In the genomic region with DNA sequence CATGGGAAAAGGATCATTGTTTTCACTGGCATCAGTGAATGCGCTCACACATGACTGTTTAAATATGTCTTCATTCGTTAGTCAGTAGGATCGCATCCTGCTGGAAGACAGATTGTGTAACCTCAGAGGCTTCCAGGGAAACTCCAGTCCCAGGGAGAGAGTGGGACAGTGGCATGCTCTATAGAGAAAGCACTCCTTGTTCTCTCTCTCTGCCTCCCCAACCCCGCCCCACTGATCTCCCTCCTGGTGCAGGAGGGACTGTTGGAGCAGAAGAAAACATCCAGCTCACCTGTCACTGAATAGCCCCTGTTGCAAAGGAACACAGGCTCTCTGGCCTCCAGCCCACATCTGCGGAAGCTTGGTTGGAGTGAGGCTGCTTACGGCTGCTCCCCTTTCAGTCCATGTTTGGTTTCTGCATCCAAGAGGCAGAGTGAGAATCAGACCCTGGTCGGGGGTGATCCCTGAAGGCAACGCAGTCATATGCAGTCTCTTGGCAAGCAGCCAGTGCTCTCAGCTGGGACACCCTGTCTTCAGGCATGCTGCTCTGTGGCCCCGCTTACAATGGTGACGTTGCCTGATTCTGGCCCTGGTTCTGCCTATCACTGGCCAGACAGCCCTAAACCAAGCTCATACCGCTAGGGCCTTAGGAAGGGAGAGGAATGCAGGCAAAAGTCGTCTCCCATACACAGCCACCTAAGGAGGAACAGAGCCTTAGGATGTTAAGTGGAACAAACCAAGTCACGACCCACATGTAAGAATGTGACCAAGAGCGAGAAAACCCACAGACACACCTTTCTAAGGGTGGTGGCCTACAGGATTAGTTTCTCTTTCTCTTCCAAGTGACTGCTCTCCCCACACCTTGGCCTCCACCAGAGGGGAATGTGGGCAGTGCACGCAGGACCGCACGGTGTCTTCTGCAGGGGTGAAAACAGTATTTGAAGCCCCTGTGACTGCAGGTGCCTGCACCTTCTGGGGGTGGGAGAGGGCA, we compare ENCODE assay signal across 9 cellular contexts. TPM values are rescaled to one million over a fixed set of nuclear protein-coding genes. Genes with fewer than 3 reads are reported as not detected.
DNase-seq lines count a peak whose midpoint lies in the region; ATAC-seq and TF ChIP-seq lines count a peak whose summit lies in the region.
"Had no signal": no experiment of that assay in that cellular context is flagged by ENCODE, and none has a peak within 500 bp of the region (broad histone marks: within the 10 kb centered on the region; RNA-seq: fewer than 3 reads in every experiment).

No MANE protein-coding gene starts in this region.

- ATAC-seq in Panc1 (peak; percentile 53; the same call in 1 of the 2 replicates), psoas muscle (peak in 3 of 4 donors; percentile 50 to 71 (median 63)), GM18867 (IDR thresholded peaks at IDR 0.05; ENCODE audit: unreplicated experiment) (no peak)
- ATAC-seq in activated CD4-positive, alpha-beta T cell treated with anti-CD3 and anti-CD28 coated beads for 36 hours = no peak
- no peak for ATAC-seq in effector memory CD8-positive, alpha-beta T cell (replicated peaks)
- ATAC-seq: GM12878 had no signal

- no peaks in the 10 kb centered on the region for H3K27me3 Mint-ChIP-seq in Calu3 (ENCODE audit: unreplicated experiment)
- peaks cover 9% of the 10 kb centered on the region for H3K27me3 Mint-ChIP-seq in activated CD4-positive, alpha-beta T cell treated with anti-CD3 and anti-CD28 coated beads for 36 hours
- H3K27me3 Mint-ChIP-seq in effector memory CD8-positive, alpha-beta T cell = peaks cover 26 to 59% of the 10 kb centered on the region in 2 donors

- H3K36me3 ChIP-seq in Panc1 (ENCODE audit: control insufficient read depth, insufficient read depth, low read length) = no peaks in the 10 kb centered on the region
- no peaks in the 10 kb centered on the region for H3K36me3 ChIP-seq in psoas muscle (ENCODE audit: insufficient read depth in 1 of 2, low read depth in 1 of 2)

- H3K36me3 Mint-ChIP-seq in Calu3 (ENCODE audit: insufficient read depth, unreplicated experiment) = no peaks in the 10 kb centered on the region
- H3K36me3 Mint-ChIP-seq in activated CD4-positive, alpha-beta T cell treated with anti-CD3 and anti-CD28 coated beads for 36 hours (ENCODE audit: low read depth) = no peaks in the 10 kb centered on the region
- no peaks in the 10 kb centered on the region for H3K36me3 Mint-ChIP-seq in effector memory CD8-positive, alpha-beta T cell (ENCODE audit: insufficient read depth)

- H3K9me3 ChIP-seq in Panc1 (ENCODE audit: control insufficient read depth, insufficient read depth, low read depth, low read length) = no peaks in the 10 kb centered on the region
- H3K9me3 ChIP-seq in psoas muscle = no peaks in the 10 kb centered on the region

- H3K4me1 Mint-ChIP-seq in Calu3 (ENCODE audit: low read depth, unreplicated experiment) = no peaks in the 10 kb centered on the region
- H3K4me1 Mint-ChIP-seq in activated CD4-positive, alpha-beta T cell treated with anti-CD3 and anti-CD28 coated beads for 36 hours = no peaks in the 10 kb centered on the region
- H3K4me1 Mint-ChIP-seq in effector memory CD8-positive, alpha-beta T cell (ENCODE audit: low read depth in 2 of 2) = no peaks in the 10 kb centered on the region

- H3K27me3 ChIP-seq in Panc1 (ENCODE audit: control insufficient read depth, insufficient read depth, low read length) (no peaks in the 10 kb centered on the region), psoas muscle (ENCODE audit: insufficient read depth in 3 of 3, low read length in 2 of 3) (no peaks in the 10 kb centered on the region)

- POLR2A ChIA-PET in Panc1 (lab: Charles Lee) = no interaction called here
- POLR2A ChIA-PET in activated CD4-positive, alpha-beta T cell treated with anti-CD3 and anti-CD28 coated beads for 36 hours (lab: Charles Lee) = no interaction called here

- H3K27ac ChIP-seq in Panc1 (ENCODE audit: low read length) = no peak overlapping the region
- peak overlapping the region; percentile 2 for H3K27ac ChIP-seq in psoas muscle

- H3K4me1 ChIP-seq in Panc1 (ENCODE audit: control insufficient read depth, insufficient read depth, low read length) (no peaks in the 10 kb centered on the region), psoas muscle (no peaks in the 10 kb centered on the region)

- H3K9me3 Mint-ChIP-seq in Calu3 (ENCODE audit: low read depth, unreplicated experiment) = no peaks in the 10 kb centered on the region
- no peaks in the 10 kb centered on the region for H3K9me3 Mint-ChIP-seq in activated CD4-positive, alpha-beta T cell treated with anti-CD3 and anti-CD28 coated beads for 36 hours (ENCODE audit: low read depth)
- H3K9me3 Mint-ChIP-seq in effector memory CD8-positive, alpha-beta T cell = peaks cover 0 to 2% of the 10 kb centered on the region in 2 donors

- H3K27ac Mint-ChIP-seq in Calu3 (ENCODE audit: unreplicated experiment) = no peak overlapping the region
- no peak overlapping the region for H3K27ac Mint-ChIP-seq in activated CD4-positive, alpha-beta T cell treated with anti-CD3 and anti-CD28 coated beads for 36 hours
- no peak overlapping the region for H3K27ac Mint-ChIP-seq in effector memory CD8-positive, alpha-beta T cell

- no peak overlapping the region for H3K4me3 Mint-ChIP-seq in Calu3 (ENCODE audit: low read depth, unreplicated experiment)
- H3K4me3 Mint-ChIP-seq in activated CD4-positive, alpha-beta T cell treated with anti-CD3 and anti-CD28 coated beads for 36 hours = no peak overlapping the region
- H3K4me3 Mint-ChIP-seq in effector memory CD8-positive, alpha-beta T cell = no peak overlapping the region

- BruUV-seq in Calu3 (replicated peaks; lab: Mats Ljungman, UMichigan) = no TSS peak
- BruUV-seq in Panc1 (replicated peaks; lab: Mats Ljungman, UMichigan) = no TSS peak

- no peak overlapping the region for H3K4me3 ChIP-seq in Panc1 (ENCODE audit: low read depth in 2 of 2, low read length in 2 of 2)
- H3K4me3 ChIP-seq in fibroblast of villous mesenchyme (ENCODE audit: low read depth, low read length) = no peak overlapping the region
- H3K4me3 ChIP-seq in psoas muscle = no peak overlapping the region
- H3K4me3 ChIP-seq: GM12878 had no signal

- no peak for TF ChIP-seq CTCF in Calu3 (IDR thresholded peaks at IDR 0.05; ENCODE audit: unreplicated experiment)
- no peak for TF ChIP-seq CTCF in Panc1 (IDR thresholded peaks at IDR 0.05)
- TF ChIP-seq CTCF in fibroblast of villous mesenchyme (IDR thresholded peaks at IDR 0.05; ENCODE audit: insufficient read depth, low read depth, low read length) = no peak
- TF ChIP-seq CTCF in psoas muscle (IDR thresholded peaks at IDR 0.05) = no peak

- DNase-seq in Calu3 (peak; percentile 8), Panc1 (ENCODE audit: low read depth, low spot score) (no peak), fibroblast of villous mesenchyme (ENCODE audit: low read depth) (peak; percentile 22), psoas muscle (peak; percentile 46 to 70), LoVo (ENCODE audit: low spot score) (no peak)
- DNase-seq in activated CD4-positive, alpha-beta T cell treated with anti-CD3 and anti-CD28 coated beads for 36 hours = no peak
- no peak for DNase-seq in effector memory CD8-positive, alpha-beta T cell

- in situ Hi-C loops in Panc1 (cut with HindIII; ENCODE audit: low pct_unique_long_range_greater_than_20kb, low sequenced_read_pairs) = no loop called here

- intact Hi-C loops in Calu3 (cut with micrococcal nuclease; ENCODE audit: unreplicated experiment) (no loop called here), Panc1 (cut with micrococcal nuclease; ENCODE audit: unreplicated experiment) (no loop called here), psoas muscle (cut with DNase I) (no loop called here)
- intact Hi-C loops in activated CD4-positive, alpha-beta T cell treated with anti-CD3 and anti-CD28 coated beads for 36 hours (cut with DNase I, micrococcal nuclease) = no loop called here

- 44 to 56% (median 47%) methylated on average over 17 of the region's 17 CpGs for WGBS in psoas muscle, 3 donors

- CTCF ChIA-PET in Calu3 (lab: Charles Lee) (no interaction called here), Panc1 (lab: Charles Lee) (no interaction called here)
- CTCF ChIA-PET in activated CD4-positive, alpha-beta T cell treated with anti-CD3 and anti-CD28 coated beads for 36 hours (lab: Charles Lee) = no interaction called here

RNA-seq across cellular contexts. Expression of a gene that starts 39.7 kb away (rescaled TPM):
- total RNA-seq in Calu3 (2022) (52.3 and 59.0 TPM in 2 replicates), Panc1 (2021; ENCODE audit: unreplicated experiment) (16.3 TPM), fibroblast of villous mesenchyme (3.0 and 7.1 TPM in 2 replicates), psoas muscle (10 to 100 TPM in 2 of 4 donors, 1 to 10 TPM in 2; 5.3 to 13.9 (median 9.1) TPM)
- polyA plus RNA-seq in Panc1 (2012; ENCODE audit: insufficient read length) = 17.8 TPM
- 10 to 100 TPM in 1 of 3 donors, 1 to 10 TPM in 2; 5.8 to 16.0 (median 6.2) TPM for polyA plus RNA-seq in psoas muscle
- total RNA-seq in activated CD4-positive, alpha-beta T cell treated with anti-CD3 and anti-CD28 coated beads for 36 hours = under 1 TPM; 0.25 to 0.50 TPM

Comparison
In these comparisons a context has a peak if more than half of its experiments do, and no peak if none do; other contexts are left out.
1. DNase-seq: peak in Calu3 (single experiment), fibroblast of villous mesenchyme (single experiment) and psoas muscle (2 of 2); none in Panc1 (single experiment), activated CD4-positive, alpha-beta T cell treated with anti-CD3 and anti-CD28 coated beads for 36 hours (single experiment), effector memory CD8-positive, alpha-beta T cell (0 of 3) and LoVo (single experiment).
2. ATAC-seq: peak in Panc1 (single experiment) and psoas muscle (3 of 4); none in activated CD4-positive, alpha-beta T cell treated with anti-CD3 and anti-CD28 coated beads for 36 hours (single experiment), effector memory CD8-positive, alpha-beta T cell (single experiment) and GM18867 (single experiment).